8 cellular contexts compared by ENCODE assay signal in genomic region chr12:68332726-68333630, GRCh38. TPM values are rescaled to one million over a fixed set of nuclear protein-coding genes. Genes with fewer than 3 reads are reported as not detected.
DNase-seq lines count a peak whose midpoint lies in the region; ATAC-seq and TF ChIP-seq lines count a peak whose summit lies in the region.

No MANE protein-coding gene starts in this region.

- H3K36me3 ChIP-seq in GM06990 (ENCODE audit: control insufficient read depth, insufficient read depth, low read length): no peaks in the 10 kb centered on the region
- peaks cover 8% of the 10 kb centered on the region; the same call in 1 of the 2 replicates for H3K36me3 ChIP-seq in RWPE2 (ENCODE audit: low read depth)
- peaks cover 0 to 5% (median under 1%) of the 10 kb centered on the region in 4 donors for H3K36me3 ChIP-seq in esophagus muscularis mucosa
- H3K36me3 ChIP-seq in prostate gland: no peaks in the 10 kb centered on the region

- H3K4me1 ChIP-seq in RWPE2 (ENCODE audit: insufficient read depth, poor library complexity, severe bottlenecking) (peaks cover 20% of the 10 kb centered on the region), esophagus muscularis mucosa (peaks cover 9 to 74% (median 51%) of the 10 kb centered on the region in 4 donors), prostate gland (replicated peaks) (no peaks in the 10 kb centered on the region)

- TF ChIP-seq CTCF in GM06990 (IDR thresholded peaks at IDR 0.05; ENCODE audit: insufficient read depth, low read length, poor library complexity, severe bottlenecking) (no peak), RWPE2 (IDR thresholded peaks at IDR 0.05; ENCODE audit: poor library complexity, severe bottlenecking) (no peak), esophagus muscularis mucosa (IDR thresholded peaks at IDR 0.05) (no peak), prostate gland (IDR thresholded peaks at IDR 0.05) (no peak)

- H3K4me3 ChIP-seq in GM06990 (replicated peaks; ENCODE audit: low read depth, low read length) (peak overlapping the region; percentile 73), RWPE2 (ENCODE audit: severe bottlenecking) (peak overlapping the region; percentile 64), esophagus muscularis mucosa (peak overlapping the region; percentile 71 to 89 (median 84)), prostate gland (peak overlapping the region; percentile 58 to 70)

- TF ChIP-seq POLR2A in esophagus muscularis mucosa (IDR thresholded peaks at IDR 0.05; ENCODE audit: low read depth) (no peak), prostate gland (IDR thresholded peaks at IDR 0.05) (no peak)

- H3K27me3 ChIP-seq in GM06990 (replicated peaks; ENCODE audit: control insufficient read depth, insufficient read depth, low read length) (no peaks in the 10 kb centered on the region), RWPE2 (ENCODE audit: insufficient read depth, poor library complexity, severe bottlenecking) (no peaks in the 10 kb centered on the region), esophagus muscularis mucosa (no peaks in the 10 kb centered on the region), prostate gland (replicated peaks; ENCODE audit: insufficient read depth) (no peaks in the 10 kb centered on the region)

- 51% methylated on average over 18 of the region's 18 CpGs for WGBS in esophagus muscularis mucosa
- 49% methylated on average over 18 of the region's 18 CpGs for WGBS in prostate gland

- H3K27ac ChIP-seq in RWPE2 (ENCODE audit: poor library complexity, severe bottlenecking) (no peak overlapping the region), esophagus muscularis mucosa (replicated peaks in 1 of 4) (peak overlapping the region; percentile 71 to 83 (median 80)), prostate gland (peak overlapping the region; percentile 45 to 77)

- intact Hi-C loops in esophagus muscularis mucosa (cut with DNase I): no loop called here
- intact Hi-C loops in prostate gland (cut with DNase I): no loop called here
- intact Hi-C loops in posterior vena cava (cut with DNase I): no loop called here

- ATAC-seq in RWPE2 (ENCODE audit: low read depth) (no peak), GM19397 (IDR thresholded peaks at IDR 0.05; ENCODE audit: unreplicated experiment) (no peak)

- no peak for TF ChIP-seq EP300 in esophagus muscularis mucosa (IDR thresholded peaks at IDR 0.05)

- DNase-seq in GM06990 (ENCODE audit: extremely low read depth, insufficient read length) (no peak), RWPE2 (ENCODE audit: low spot score) (no peak), esophagus muscularis mucosa (ENCODE audit: extremely low spot score) (peak; percentile 26), prostate gland (ENCODE audit: low spot score) (no peak), HUDEP-2 (lab: John Stamatoyannopoulos, UW; ENCODE audit: unreplicated experiment in 76 of 76) (no peak), posterior vena cava (ENCODE audit: low spot score) (no peak), NCI-H1694 (lab: John Stamatoyannopoulos, UW) (no peak)

- H3K9me3 ChIP-seq in RWPE2 (ENCODE audit: severe bottlenecking): no peaks in the 10 kb centered on the region
- no peaks in the 10 kb centered on the region for H3K9me3 ChIP-seq in esophagus muscularis mucosa
- no peaks in the 10 kb centered on the region for H3K9me3 ChIP-seq in prostate gland

RNA-seq across cellular contexts. Expression of gene MDM1, which starts 0.8 kb away (rescaled TPM):
- 10 to 100 TPM; 11.3 to 33.2 (median 14.7) TPM for total RNA-seq in esophagus muscularis mucosa
- 10 to 100 TPM; 12.4 to 18.9 TPM for total RNA-seq in prostate gland
- total RNA-seq in posterior vena cava: 10 to 100 TPM; 11.2 to 12.6 TPM
